Comparison of ENCODE assay signal across 10 cellular contexts in the genomic region with DNA sequence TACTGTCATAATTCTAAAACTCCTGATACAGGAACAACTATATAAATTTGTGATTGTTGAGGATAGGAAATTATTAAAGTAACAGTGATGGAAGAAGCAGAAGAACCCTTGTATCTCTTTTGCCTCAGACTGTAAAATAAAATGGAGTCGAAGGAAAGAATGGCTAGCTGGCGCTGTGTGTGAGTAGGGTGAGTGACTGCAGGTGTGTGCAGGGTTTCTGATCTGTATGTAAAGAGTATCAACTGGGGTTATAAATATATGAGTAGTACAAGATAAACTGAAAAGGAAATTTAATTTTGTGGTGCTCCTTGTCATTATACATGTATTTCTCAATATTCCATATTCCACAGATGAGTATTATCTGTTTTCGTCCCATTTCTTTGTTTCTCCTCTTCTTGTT. TPM values are rescaled to one million over a fixed set of nuclear protein-coding genes. Genes with fewer than 3 reads are reported as not detected.
DNase-seq lines count a peak whose midpoint lies in the region; ATAC-seq and TF ChIP-seq lines count a peak whose summit lies in the region.
"Had no signal": no experiment of that assay in that cellular context is flagged by ENCODE, and none has a peak within 500 bp of the region (broad histone marks: within the 10 kb centered on the region; RNA-seq: fewer than 3 reads in every experiment).

No MANE protein-coding gene starts in this region.

- TF ChIP-seq CTCF in HFFc6 (IDR thresholded peaks at IDR 0.05), result no peak
- TF ChIP-seq CTCF in PC-3 (conservative IDR thresholded peaks at IDR 0.05; ENCODE audit: low read depth, low read length), result no peak

- peaks cover 18% of the 10 kb centered on the region for H3K4me1 Mint-ChIP-seq in HFFc6 (ENCODE audit: low read depth)
- H3K4me1 Mint-ChIP-seq: B cell had no signal

- CTCF ChIA-PET in PC-3 (lab: Charles Lee), result no interaction called here

- ATAC-seq in HG03460 (IDR thresholded peaks at IDR 0.05; ENCODE audit: unreplicated experiment) (peak; percentile 29), PC-3 (no peak)
- peak; percentile 26 for ATAC-seq in stimulated activated naive CD8-positive, alpha-beta T cell treated with anti-CD3 and anti-CD28 coated beads, Interleukin-15, Interleukin-2, amounts not matched to agents 100 U/mL and 50 U/mL, for 24 hours

- no peaks in the 10 kb centered on the region for H3K27me3 Mint-ChIP-seq in HFFc6 (ENCODE audit: insufficient read depth)
- H3K27me3 Mint-ChIP-seq: B cell had no signal

- H3K4me3 ChIP-seq in PC-3 (ENCODE audit: low read length), result no peak overlapping the region

- no peak overlapping the region for H3K27ac ChIP-seq in PC-3 (ENCODE audit: low read length)

- no peak overlapping the region for H2AFZ ChIP-seq in PC-3 (ENCODE audit: low read length)

- H3K9me3 ChIP-seq in PC-3 (ENCODE audit: low read length), result no peaks in the 10 kb centered on the region

- no peaks in the 10 kb centered on the region for H4K20me1 ChIP-seq in PC-3 (ENCODE audit: low read length)

- H3K4me3 Mint-ChIP-seq in HFFc6, result no peak overlapping the region
- H3K4me3 Mint-ChIP-seq: B cell had no signal

- H3K9ac ChIP-seq in PC-3 (ENCODE audit: low read length), result no peak overlapping the region

- peak; percentile 14 for DNase-seq in activated naive CD4-positive, alpha-beta T cell treated with Interleukin-2 at 50 U/mL for 16 hours
- DNase-seq in activated naive CD4-positive, alpha-beta T cell treated with anti-CD3 and anti-CD28 coated beads, Interleukin-2, amount 50 U/mL, for 16 hours, result no peak
- DNase-seq in HFFc6 (no peak), AG20443 (ENCODE audit: low spot score) (no peak), PC-3 (no peak)
- DNase-seq in stimulated activated naive CD8-positive, alpha-beta T cell treated with anti-CD3 and anti-CD28 coated beads, Interleukin-15, Interleukin-2, amounts not matched to agents 100 U/mL and 50 U/mL, for 24 hours, result no peak
- no peak for DNase-seq in stimulated activated CD8-positive, alpha-beta memory T cell treated with anti-CD3 and anti-CD28 coated beads, Interleukin-4, amount 100 ng/mL, for 48 hours
- DNase-seq: NCI-H1105 treated with DMSO at 0.1 percent for 48 hours had no signal

- no peak overlapping the region for H3K4me2 ChIP-seq in PC-3 (ENCODE audit: low read length)

- POLR2A ChIA-PET in PC-3 (lab: Charles Lee; ENCODE audit: unreplicated experiment), result no interaction called here

- H3K9me3 Mint-ChIP-seq in HFFc6, result no peaks in the 10 kb centered on the region

- H3K36me3 Mint-ChIP-seq in HFFc6 (ENCODE audit: low read depth), result peaks cover 29% of the 10 kb centered on the region

- H3K27ac Mint-ChIP-seq in HFFc6, result peak overlapping the region; percentile 83
- H3K27ac Mint-ChIP-seq: B cell had no signal

- no peaks in the 10 kb centered on the region for H3K27me3 ChIP-seq in PC-3 (ENCODE audit: low read length)

- BruUV-seq in PC-3 (replicated peaks; lab: Mats Ljungman, UMichigan), result no TSS peak

- H3K79me2 ChIP-seq in PC-3 (ENCODE audit: low read length), result no peaks in the 10 kb centered on the region

- no peaks in the 10 kb centered on the region for H3K9me2 ChIP-seq in PC-3 (replicated peaks; ENCODE audit: low read length)

- peaks cover 5% of the 10 kb centered on the region; the same call in 1 of the 2 replicates for H3K36me3 ChIP-seq in PC-3 (ENCODE audit: low read depth, low read length)

- intact Hi-C loops in PC-3 (cut with micrococcal nuclease), result no loop called here

- H3K4me1 ChIP-seq in PC-3 (ENCODE audit: insufficient read depth, low read length), result peaks cover 12% of the 10 kb centered on the region

- H3F3A ChIP-seq in PC-3 (ENCODE audit: low read length, unreplicated experiment), result no peaks in the 10 kb centered on the region

RNA-seq across cellular contexts. Expression of a gene that starts 15.2 kb away (rescaled TPM):
- total RNA-seq in HFFc6 (2021; fragmentation: NEBNext Ultra II Directional; extraction: Animal tissue kit (Norgen Biotek cat#: 25700)), result 10 to 100 TPM; 13.3 to 17.5 (median 15.6) TPM
- total RNA-seq in PC-3 (2014; rRNA removed), result 6.3 and 9.9 TPM in 2 replicates
